30 cellular contexts compared by ENCODE assay signal in the genomic region with DNA sequence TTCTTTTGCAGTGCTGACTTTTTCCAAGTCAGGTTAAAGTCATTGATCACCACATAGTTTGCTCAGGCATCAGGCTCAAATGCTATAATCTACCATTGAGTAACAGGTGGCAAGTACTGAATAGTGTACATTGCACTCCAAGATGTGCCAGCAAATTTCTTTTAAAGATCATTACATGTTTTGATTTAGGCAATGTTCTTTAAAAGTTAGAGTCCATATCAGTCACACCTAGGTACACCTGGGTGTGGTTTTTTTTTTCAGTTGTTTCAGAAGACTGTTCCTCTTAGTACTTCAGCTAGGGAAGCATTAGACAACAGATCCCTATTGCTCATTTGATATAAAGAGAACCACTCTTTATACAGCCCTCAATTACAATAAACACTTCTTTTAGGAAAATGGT.
"Had no signal": no experiment of that assay in that cellular context is flagged by ENCODE, and none has a peak within 500 bp of the region (broad histone marks: within the 10 kb centered on the region; RNA-seq: fewer than 3 reads in every experiment).

No MANE protein-coding gene starts in this region.

- H3K9me3 ChIP-seq: ovary, psoas muscle, right lobe of liver, sigmoid colon, spleen, stomach, thoracic aorta, thyroid gland, tibial nerve, upper lobe of left lung, vagina had no signal

- H3K9me3 Mint-ChIP-seq: natural killer cell; nephron; neural progenitor cell; stimulated activated naive B cell treated with anti-CD40 and anti-IgM and Interleukin-4, amounts not matched to agents 10 μg/mL and 1 μg/mL and 100 μg/mL, for 72 hours; stimulated activated naive CD8-positive, alpha-beta T cell treated with anti-CD3 and anti-CD28 coated beads, Interleukin-15, Interleukin-2, amounts not matched to agents 100 ng/mL and 50 ng/mL, for 24 hours had no signal

- FAIRE-seq: urothelium cell line had no signal

- H3K27me3 Mint-ChIP-seq: progenitor cell of endocrine pancreas; stimulated activated naive B cell treated with anti-CD40 and anti-IgM and Interleukin-4, amounts not matched to agents 10 μg/mL and 1 μg/mL and 100 μg/mL, for 72 hours; stimulated activated naive CD8-positive, alpha-beta T cell treated with anti-CD3 and anti-CD28 coated beads, Interleukin-15, Interleukin-2, amounts not matched to agents 100 ng/mL and 50 ng/mL, for 24 hours had no signal

- H3K4me3 ChIP-seq: neural progenitor cell, ovary, psoas muscle, right lobe of liver, sigmoid colon, smooth muscle cell, spleen, stomach, thoracic aorta, thyroid gland, tibial nerve, upper lobe of left lung, vagina had no signal

- H3K27ac Mint-ChIP-seq: natural killer cell; nephron; neural progenitor cell; progenitor cell of endocrine pancreas; stimulated activated naive B cell treated with anti-CD40 and anti-IgM and Interleukin-4, amounts not matched to agents 10 μg/mL and 1 μg/mL and 100 μg/mL, for 72 hours; stimulated activated naive CD8-positive, alpha-beta T cell treated with anti-CD3 and anti-CD28 coated beads, Interleukin-15, Interleukin-2, amounts not matched to agents 100 ng/mL and 50 ng/mL, for 24 hours had no signal

- H3K27ac ChIP-seq: neural progenitor cell, ovary, parathyroid adenoma, psoas muscle, right lobe of liver, spleen, stomach, thoracic aorta, thyroid gland, tibial nerve, upper lobe of left lung, vagina had no signal

- H3K4me3 Mint-ChIP-seq: natural killer cell; nephron; neural progenitor cell; stimulated activated naive B cell treated with anti-CD40 and anti-IgM and Interleukin-4, amounts not matched to agents 10 μg/mL and 1 μg/mL and 100 μg/mL, for 72 hours; stimulated activated naive CD8-positive, alpha-beta T cell treated with anti-CD3 and anti-CD28 coated beads, Interleukin-15, Interleukin-2, amounts not matched to agents 100 ng/mL and 50 ng/mL, for 24 hours had no signal

- H3K4me1 ChIP-seq: parathyroid adenoma, psoas muscle, right lobe of liver, spleen, stomach, tibial nerve, upper lobe of left lung, vagina had no signal

- DNase-seq: natural killer cell; occipital lobe; ovary; posterior cingulate gyrus; psoas muscle; right cardiac atrium; right lobe of liver; sigmoid colon; spleen; stimulated activated CD4-positive, alpha-beta T cell treated with anti-CD3 and anti-CD28 coated beads, Interleukin-12 subunit alpha, Interleukin-12 subunit beta, amount 100 ng/mL, for 4 hours; stimulated activated CD4-positive, alpha-beta T cell treated with anti-CD3 and anti-CD28 coated beads, Interleukin-1b, Interleukin-23, amount 100 ng/mL, for 48 hours; stimulated activated CD4-positive, alpha-beta T cell treated with anti-CD3 and anti-CD28 coated beads, Interleukin-4, amount 100 ng/mL, for 1 hour; stimulated activated CD4-positive, alpha-beta T cell treated with anti-CD3 and anti-CD28 coated beads, Interleukin-4, amount 100 ng/mL, for 4 hours; stimulated activated CD8-positive, alpha-beta memory T cell treated with anti-CD3 and anti-CD28 coated beads, Interleukin-4, amount 100 ng/mL, for 48 hours; stimulated activated naive B cell treated with anti-CD40 and anti-IgM and Interleukin-4, amounts not matched to agents 10 μg/mL and 1 μg/mL and 100 μg/mL, for 72 hours; stimulated activated naive CD4-positive, alpha-beta T cell treated with Interleukin-2 at 50 U/mL for 16 hours; stomach; thyroid gland; trophoblast cell; upper lobe of left lung had no signal

- H3K27me3 ChIP-seq: neural progenitor cell, ovary, right lobe of liver, sigmoid colon, spleen, stomach, thyroid gland, tibial nerve, upper lobe of left lung, vagina had no signal

- H3K36me3 ChIP-seq: neural progenitor cell, ovary, right lobe of liver, sigmoid colon, spleen, stomach, thoracic aorta, thyroid gland, tibial nerve, upper lobe of left lung, vagina had no signal

- ATAC-seq: natural killer cell; psoas muscle; right cardiac atrium; right lobe of liver; stimulated activated naive B cell treated with anti-CD40 and anti-IgM and Interleukin-4, amounts not matched to agents 10 μg/mL and 1 μg/mL and 100 μg/mL, for 72 hours had no signal

- H3K4me1 Mint-ChIP-seq: natural killer cell; nephron; neural progenitor cell; stimulated activated naive B cell treated with anti-CD40 and anti-IgM and Interleukin-4, amounts not matched to agents 10 μg/mL and 1 μg/mL and 100 μg/mL, for 72 hours had no signal

- H3K36me3 Mint-ChIP-seq: natural killer cell; neural progenitor cell; stimulated activated naive B cell treated with anti-CD40 and anti-IgM and Interleukin-4, amounts not matched to agents 10 μg/mL and 1 μg/mL and 100 μg/mL, for 72 hours had no signal
